In the genomic region with DNA sequence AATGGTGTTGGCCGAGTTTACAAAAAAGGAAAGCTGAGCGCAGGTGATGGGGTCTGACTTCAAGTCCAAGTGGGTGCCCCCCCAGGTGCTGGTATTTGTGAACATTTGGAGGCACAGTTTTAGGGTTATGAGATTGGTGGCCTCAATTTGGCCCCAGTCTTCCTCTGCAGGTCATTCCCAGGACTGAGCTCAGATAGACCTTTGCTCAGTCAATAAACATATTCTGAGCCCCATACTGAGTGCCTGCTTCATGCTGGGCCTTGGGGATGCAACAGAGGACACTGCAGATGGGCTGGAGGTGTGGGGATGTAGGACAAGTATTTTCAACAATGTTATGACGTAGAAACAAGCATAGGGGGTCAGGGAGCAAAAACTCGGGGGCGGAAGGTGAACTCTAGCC, we compare ENCODE assay signal across 21 cellular contexts. TPM values are rescaled to one million over a fixed set of nuclear protein-coding genes. Genes with fewer than 3 reads are reported as not detected.
A peak's percentile ranks its signal among the peaks of the same experiment; 100 is the strongest.
DNase-seq lines count a peak whose midpoint lies in the region; ATAC-seq and TF ChIP-seq lines count a peak whose summit lies in the region.
"Had no signal": no experiment of that assay in that cellular context is flagged by ENCODE, and none has a peak within 500 bp of the region (broad histone marks: within the 10 kb centered on the region; RNA-seq: fewer than 3 reads in every experiment).

No MANE protein-coding gene starts in this region.

- TF ChIP-seq POLR2A in stomach (IDR thresholded peaks at IDR 0.05) = no peak

- no TSS peak for BruUV-seq in PC-9 (replicated peaks; lab: Mats Ljungman, UMichigan)

- H3K9me3 ChIP-seq in HEK293 (ENCODE audit: control insufficient read depth, insufficient read depth, low read depth, low read length) (no peaks in the 10 kb centered on the region), PC-9 (ENCODE audit: insufficient read depth, low read depth) (no peaks in the 10 kb centered on the region), liver (ENCODE audit: control insufficient read depth in 4 of 4, low read length in 3 of 4) (no peaks in the 10 kb centered on the region), stomach (no peaks in the 10 kb centered on the region)
- H3K9me3 ChIP-seq: BLaER1 treated with 17β-estradiol and CSF1 and Interleukin-3, amounts not matched to agents 10 nM and 100 nM; SK-N-SH had no signal

- no peaks in the 10 kb centered on the region for H3K79me2 ChIP-seq in PC-9 (ENCODE audit: low read depth)

- 0 out of 2 replicates have a peak, but pooled peaks cover 3% of the 10 kb centered on the region for H3K4me1 ChIP-seq in HEK293 (ENCODE audit: control insufficient read depth, insufficient read depth, low read length)
- H3K4me1 ChIP-seq in PC-9 (replicated peaks; ENCODE audit: insufficient read depth) = peaks cover 13% of the 10 kb centered on the region
- peaks cover 4 to 19% (median 8%) of the 10 kb centered on the region in 4 donors for H3K4me1 ChIP-seq in liver (ENCODE audit: control insufficient read depth in 4 of 4, insufficient read depth in 4 of 4, low read length in 3 of 4)
- no peaks in the 10 kb centered on the region for H3K4me1 ChIP-seq in stomach
- H3K4me1 ChIP-seq: A549 had no signal

- intact Hi-C loops in PC-9 (cut with micrococcal nuclease; ENCODE audit: unreplicated experiment) (no loop called here), stomach (cut with DNase I; ENCODE audit: low total_unique reads) (no loop called here)

- TF ChIP-seq RAD21 in liver (IDR thresholded peaks at IDR 0.05) = peak in 1 of 2 donors; percentile 28

- H3K36me3 ChIP-seq in HEK293 (ENCODE audit: control insufficient read depth in 2 of 2, insufficient read depth in 1 of 2, low read length in 2 of 2) = no peaks in the 10 kb centered on the region
- H3K36me3 ChIP-seq in PC-9 (ENCODE audit: low read depth) = no peaks in the 10 kb centered on the region
- H3K36me3 ChIP-seq in liver (ENCODE audit: control insufficient read depth in 4 of 4, insufficient read depth in 3 of 4, low read depth in 1 of 4, low read length in 3 of 4) = no peaks in the 10 kb centered on the region
- no peaks in the 10 kb centered on the region for H3K36me3 ChIP-seq in stomach
- H3K36me3 ChIP-seq: BLaER1 treated with 17β-estradiol and CSF1 and Interleukin-3, amounts not matched to agents 10 nM and 100 nM had no signal

- peaks cover 7% of the 10 kb centered on the region; the same call in 1 of the 2 replicates for H3F3A ChIP-seq in PC-9 (ENCODE audit: insufficient read depth, low read depth)

- DNase-seq in PC-9 (no peak), stomach (peak; percentile 16), T-helper 9 cell (no peak), DMS153 treated with DMSO at 0.1 percent for 48 hours (lab: John Stamatoyannopoulos, UW; ENCODE audit: unreplicated experiment) (no peak)
- DNase-seq: CD4-positive, alpha-beta memory T cell; IMR-90; MM.1S; NCI-H1694 treated with DMSO at 0.1 percent for 48 hours; NCI-H226; SK-N-SH; SW 1271 had no signal

- H3K4me2 ChIP-seq in PC-9 = peak overlapping the region; percentile 43; the same call in 1 of the 2 replicates
- H3K4me2 ChIP-seq: A549; BLaER1 treated with 17β-estradiol and CSF1 and Interleukin-3, amounts not matched to agents 10 nM and 100 nM; KMS-11; SK-N-SH had no signal

- TF ChIP-seq CTCF in HEK293 (tag by site-specific recombination; IDR thresholded peaks at IDR 0.05) (no peak), PC-9 (conservative IDR thresholded peaks at IDR 0.05) (no peak), liver (IDR thresholded peaks at IDR 0.05; ENCODE audit: low read depth, low read length, missing input control) (no peak), stomach (IDR thresholded peaks at IDR 0.05) (no peak)

- TF ChIP-seq EP300 in stomach (IDR thresholded peaks at IDR 0.05) = no peak

- no peak overlapping the region for H3K9ac ChIP-seq in liver (ENCODE audit: low read depth in 1 of 2, low read length in 2 of 2)
- H3K9ac ChIP-seq: BLaER1 treated with 17β-estradiol and CSF1 and Interleukin-3, amounts not matched to agents 10 nM and 100 nM; KMS-11; SK-N-SH had no signal

- no peak overlapping the region for H3K27ac ChIP-seq in HEK293 (ENCODE audit: extremely low read depth, low read depth, low read length)
- H3K27ac ChIP-seq in PC-9 = no peak overlapping the region
- no peak overlapping the region for H3K27ac ChIP-seq in liver (ENCODE audit: low read depth in 1 of 2, low read length in 2 of 2)
- peak overlapping the region; percentile 33 to 58 (median 48) for H3K27ac ChIP-seq in stomach
- H3K27ac ChIP-seq: A549; BLaER1 treated with 17β-estradiol and CSF1 and Interleukin-3, amounts not matched to agents 10 nM and 100 nM; KMS-11; RWPE1 had no signal

- 87% methylated on average over 5 of the region's 5 CpGs for WGBS in liver
- WGBS in stomach, 5 donors = 79 to 90% (median 83%) methylated on average over 5 of the region's 5 CpGs

- H4K20me1 ChIP-seq in PC-9 (ENCODE audit: insufficient read depth) = no peaks in the 10 kb centered on the region
- H4K20me1 ChIP-seq: BLaER1 treated with 17β-estradiol and CSF1 and Interleukin-3, amounts not matched to agents 10 nM and 100 nM had no signal

- no peak for ATAC-seq in GM18909 (IDR thresholded peaks at IDR 0.05; ENCODE audit: poor library complexity, unreplicated experiment)
- ATAC-seq: A549, HCT116, Panc1 had no signal

- POLR2A ChIA-PET in HEK293 (lab: Yijun Ruan, JAX) = interaction anchor here (0.6 kb wide), 1 partner anchor 137 kb away, joined by 3 read pairs; no protein-coding TSS in a partner anchor
- POLR2A ChIA-PET in PC-9 (lab: Charles Lee; ENCODE audit: unreplicated experiment) = no interaction called here

- CTCF ChIA-PET in HEK293 (lab: Yijun Ruan, JAX) = interaction anchor here (0.9 kb wide), 1 partner anchor 10 kb away, joined by 3 read pairs; no protein-coding TSS in a partner anchor
- CTCF ChIA-PET in PC-9 (lab: Charles Lee) = no interaction called here

- H2AFZ ChIP-seq in PC-9 = no peak overlapping the region

- H3K9me2 ChIP-seq in PC-9 (ENCODE audit: insufficient read depth) = no peaks in the 10 kb centered on the region
- H3K9me2 ChIP-seq: SK-N-SH had no signal

- no peaks in the 10 kb centered on the region; the same call in 1 of the 2 replicates for H3K27me3 ChIP-seq in PC-9 (ENCODE audit: insufficient read depth, low read depth)
- H3K27me3 ChIP-seq in liver (ENCODE audit: control insufficient read depth in 4 of 4, insufficient read depth in 4 of 4, low read length in 3 of 4) = no peaks in the 10 kb centered on the region
- H3K27me3 ChIP-seq in stomach = peaks cover 0 to 5% (median 0%) of the 10 kb centered on the region in 3 donors
- H3K27me3 ChIP-seq: BLaER1 treated with 17β-estradiol and CSF1 and Interleukin-3, amounts not matched to agents 10 nM and 100 nM had no signal

- H3K4me3 ChIP-seq in HEK293 (ENCODE audit: low read depth, low read length) = no peak overlapping the region
- no peak overlapping the region for H3K4me3 ChIP-seq in PC-9
- no peak overlapping the region for H3K4me3 ChIP-seq in liver (ENCODE audit: low read depth in 1 of 3, low read length in 3 of 3)
- no peak overlapping the region for H3K4me3 ChIP-seq in stomach
- H3K4me3 ChIP-seq: A549; BLaER1 treated with 17β-estradiol and CSF1 and Interleukin-3, amounts not matched to agents 10 nM and 100 nM had no signal

TF ChIP-seq in HEK293, 187 proteins besides CTCF, POLR2A, EP300 and RAD21 (continues in another document):
- no peak for TF ChIP-seq ZNF248 (tag by site-specific recombination; IDR thresholded peaks at IDR 0.05)

TF ChIP-seq in liver, 16 proteins besides CTCF, POLR2A, EP300 and RAD21:
- TF ChIP-seq NR2F2 (IDR thresholded peaks at IDR 0.05) (no peak), RXRA (IDR thresholded peaks at IDR 0.05) (peak; percentile 53 to 72), TAF1 (conservative IDR thresholded peaks at IDR 0.05) (no peak), HNF4G (IDR thresholded peaks at IDR 0.05) (no peak), HNF4A (conservative IDR thresholded peaks at IDR 0.05) (peak; percentile 48 to 74), FOXA1 (IDR thresholded peaks at IDR 0.05) (no peak)
- TF ChIP-seq, protein P1, sequence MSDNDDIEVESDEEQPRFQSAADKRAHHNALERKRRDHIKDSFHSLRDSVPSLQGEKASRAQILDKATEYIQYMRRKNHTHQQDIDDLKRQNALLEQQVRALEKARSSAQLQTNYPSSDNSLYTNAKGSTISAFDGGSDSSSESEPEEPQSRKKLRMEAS (IDR thresholded peaks at IDR 0.05) = no peak
TF ChIP-seq in liver: peak in this region for 2.

RNA-seq across cellular contexts. Expression of a gene that starts 33.5 kb away (rescaled TPM):
- total RNA-seq in PC-9 (2021) (not detected in 2 replicates), liver (under 1 TPM; 0.05 to 0.08 TPM), stomach (not detected)
- polyA plus RNA-seq in liver (under 1 TPM in 1 of 2 donors, not detected in 1; 0.28 TPM), stomach (100 to 1,000 TPM in 1 of 3 donors, 1 to 10 TPM in 1, under 1 TPM in 1; 0.62 to 173 (median 3.4) TPM)
- total RNA-seq: CD4-positive, alpha-beta memory T cell; H4; IMR-90 had no signal
- polyA plus RNA-seq: CD4-positive, alpha-beta memory T cell; IMR-90; SK-N-SH had no signal

RNA-seq across cellular contexts. Expression of a gene that starts 51.4 kb away (rescaled TPM):
- total RNA-seq in PC-9 (2021) = not detected in 2 replicates
- not detected for total RNA-seq in liver
- not detected for polyA plus RNA-seq in liver
- not detected for total RNA-seq in stomach
- polyA plus RNA-seq in stomach = not detected
- total RNA-seq: CD4-positive, alpha-beta memory T cell; H4; IMR-90 had no signal
- polyA plus RNA-seq: A549; CD4-positive, alpha-beta memory T cell; IMR-90; SK-N-SH had no signal

Comparison
In these comparisons a context has a peak if more than half of its experiments do, and no peak if none do; other contexts are left out.
1. H3K27ac ChIP-seq: peak in stomach (5 of 5); none in HEK293 (single experiment), PC-9 (single experiment) and liver (0 of 2).